Comparison of ENCODE assay signal across 9 cellular contexts in the genomic region with DNA sequence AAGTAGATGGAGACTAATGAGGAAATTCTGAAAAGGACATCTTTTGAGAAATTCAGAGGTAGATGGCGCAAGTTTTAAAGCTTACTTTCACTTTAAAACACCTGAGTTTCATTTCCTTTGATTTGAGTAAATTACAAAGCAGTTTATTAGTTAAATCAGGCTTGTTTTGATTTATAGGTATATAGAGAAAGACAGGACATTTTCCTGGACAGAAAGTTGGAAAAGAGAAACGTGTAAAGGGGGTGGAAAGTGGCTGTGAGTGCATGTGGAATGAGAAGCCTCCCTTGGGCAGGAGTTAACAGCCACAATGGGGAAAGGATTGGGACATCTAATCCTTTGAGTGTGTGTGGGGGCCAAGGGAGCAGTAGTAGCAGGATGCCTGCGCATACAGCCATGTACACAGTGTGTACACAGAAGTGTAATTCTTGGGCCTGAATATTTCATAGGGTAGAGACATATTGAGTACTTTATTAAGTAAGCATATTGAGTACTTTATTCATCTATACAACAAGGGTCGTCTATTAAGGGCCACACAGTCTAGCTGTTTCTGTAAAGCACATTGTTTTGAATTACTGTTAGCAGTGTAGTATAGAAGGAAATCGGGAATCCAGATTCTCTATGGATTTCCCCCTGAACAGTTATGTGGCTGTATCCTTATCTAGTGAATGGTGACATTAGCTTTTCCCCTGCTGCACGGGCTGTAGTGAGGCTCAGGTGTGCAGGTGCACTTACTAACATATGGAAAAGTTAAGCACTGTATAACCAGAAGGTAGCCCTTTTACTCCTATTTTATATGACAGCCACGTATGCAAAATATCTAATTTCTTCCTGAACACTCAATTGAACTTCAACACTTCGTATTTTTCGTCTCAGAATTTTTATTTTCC. TPM values are rescaled to one million over a fixed set of nuclear protein-coding genes. Genes with fewer than 3 reads are reported as not detected.
A peak's percentile ranks its signal among the peaks of the same experiment; 100 is the strongest.
DNase-seq lines count a peak whose midpoint lies in the region; ATAC-seq and TF ChIP-seq lines count a peak whose summit lies in the region.
"Had no signal": no experiment of that assay in that cellular context is flagged by ENCODE, and none has a peak within 500 bp of the region (broad histone marks: within the 10 kb centered on the region; RNA-seq: fewer than 3 reads in every experiment).

No MANE protein-coding gene starts in this region.

- peaks cover 49 to 71% (median 71%) of the 10 kb centered on the region in 3 donors for H3K4me1 Mint-ChIP-seq in CD8-positive, alpha-beta memory T cell
- H3K4me1 Mint-ChIP-seq in endothelial cell (ENCODE audit: unreplicated experiment) (peaks cover 31% of the 10 kb centered on the region), osteocyte (ENCODE audit: unreplicated experiment) (peaks cover 51% of the 10 kb centered on the region)

- BruUV-seq in OCI-LY7 (replicated peaks; lab: Mats Ljungman, UMichigan), result no TSS peak

- H4K20me1 ChIP-seq in OCI-LY7 (ENCODE audit: insufficient read depth, low read length), result peaks cover 36% of the 10 kb centered on the region

- H3K4me1 ChIP-seq in CD8-positive, alpha-beta memory T cell (ENCODE audit: insufficient read depth, low read length), result peaks cover 43% of the 10 kb centered on the region
- H3K4me1 ChIP-seq in OCI-LY7 (ENCODE audit: insufficient read depth, low read length, poor library complexity, severe bottlenecking), result peaks cover 34% of the 10 kb centered on the region

- peaks cover 66% of the 10 kb centered on the region for H3K79me2 ChIP-seq in OCI-LY7 (ENCODE audit: insufficient read depth, low read depth, low read length)

- TF ChIP-seq CTCF in OCI-LY7 (conservative IDR thresholded peaks at IDR 0.05; ENCODE audit: low read length), result peak; percentile 45; the same call in 1 of the 2 replicates
- no peak for TF ChIP-seq CTCF in endothelial cell (IDR thresholded peaks at IDR 0.05; ENCODE audit: unreplicated experiment)
- TF ChIP-seq CTCF in osteocyte (IDR thresholded peaks at IDR 0.05), result no peak

- CTCF ChIA-PET in CD8-positive, alpha-beta memory T cell (lab: Charles Lee), result interaction anchor here (1.1 to 1.7 kb wide), 2 partner anchors 8 to 13 kb away, joined by 3 to 4 read pairs; no protein-coding TSS in a partner anchor
- CTCF ChIA-PET in OCI-LY7 (lab: Charles Lee; ENCODE audit: unreplicated experiment), result no interaction called here

- POLR2A ChIA-PET in CD8-positive, alpha-beta memory T cell (lab: Charles Lee), result no interaction called here
- POLR2A ChIA-PET in OCI-LY7 (lab: Charles Lee), result interaction anchor here (0.6 to 2.1 kb wide), 4 partner anchors 10 to 107 kb away, joined by 3 to 12 read pairs (median 4); no protein-coding TSS in a partner anchor

- no peaks in the 10 kb centered on the region for H3K9me2 ChIP-seq in OCI-LY7 (ENCODE audit: insufficient read depth, low read length)

- H3K4me3 ChIP-seq in CD8-positive, alpha-beta memory T cell (ENCODE audit: low read length), result peak overlapping the region; percentile 9
- peak overlapping the region; percentile 9 for H3K4me3 ChIP-seq in OCI-LY7 (ENCODE audit: low read depth, low read length, poor library complexity, severe bottlenecking)
- H3K4me3 ChIP-seq: transverse colon had no signal

- peaks cover 5% of the 10 kb centered on the region for H3K36me3 ChIP-seq in CD8-positive, alpha-beta memory T cell (ENCODE audit: insufficient read depth, low read length)
- H3K36me3 ChIP-seq in OCI-LY7 (ENCODE audit: insufficient read depth, low read length), result peaks cover 42% of the 10 kb centered on the region

- H3K9me3 ChIP-seq in CD8-positive, alpha-beta memory T cell (ENCODE audit: low read length), result no peaks in the 10 kb centered on the region
- no peaks in the 10 kb centered on the region for H3K9me3 ChIP-seq in OCI-LY7 (ENCODE audit: low read length)
- H3K9me3 ChIP-seq: transverse colon had no signal

- H3K4me3 Mint-ChIP-seq in CD8-positive, alpha-beta memory T cell, result peak overlapping the region in 6 of 7 donors; percentile 4 to 65 (median 47)
- H3K4me3 Mint-ChIP-seq in endothelial cell (ENCODE audit: unreplicated experiment) (no peak overlapping the region), osteocyte (ENCODE audit: unreplicated experiment) (no peak overlapping the region)

- H3K4me2 ChIP-seq in OCI-LY7 (ENCODE audit: low read length), result peak overlapping the region; percentile 55

- peaks cover 0 to 39% (median 10%) of the 10 kb centered on the region in 3 donors for H3K36me3 Mint-ChIP-seq in CD8-positive, alpha-beta memory T cell
- peaks cover 9% of the 10 kb centered on the region for H3K36me3 Mint-ChIP-seq in endothelial cell (ENCODE audit: low read depth, unreplicated experiment)
- peaks cover 3% of the 10 kb centered on the region for H3K36me3 Mint-ChIP-seq in osteocyte (ENCODE audit: unreplicated experiment)

- no peak overlapping the region for H2AFZ ChIP-seq in OCI-LY7 (ENCODE audit: low read length)

- no peak for ATAC-seq in HG03469 (IDR thresholded peaks at IDR 0.05; ENCODE audit: unreplicated experiment)

- no peaks in the 10 kb centered on the region for H3K27me3 ChIP-seq in CD8-positive, alpha-beta memory T cell (ENCODE audit: insufficient read depth, low read length, poor library complexity, severe bottlenecking)
- H3K27me3 ChIP-seq: transverse colon had no signal

- no peaks in the 10 kb centered on the region for H3K9me3 Mint-ChIP-seq in CD8-positive, alpha-beta memory T cell
- H3K9me3 Mint-ChIP-seq in endothelial cell (ENCODE audit: unreplicated experiment) (no peaks in the 10 kb centered on the region), osteocyte (ENCODE audit: unreplicated experiment) (no peaks in the 10 kb centered on the region)

- H3K27ac Mint-ChIP-seq in CD8-positive, alpha-beta memory T cell, result peak overlapping the region in 7 of 8 donors; percentile 10 to 74 (median 56)
- H3K27ac Mint-ChIP-seq in endothelial cell (ENCODE audit: unreplicated experiment) (peak overlapping the region; percentile 25), osteocyte (ENCODE audit: unreplicated experiment) (peak overlapping the region; percentile 69)

- H3K27me3 Mint-ChIP-seq in CD8-positive, alpha-beta memory T cell, result no peaks in the 10 kb centered on the region
- no peaks in the 10 kb centered on the region for H3K27me3 Mint-ChIP-seq in endothelial cell (ENCODE audit: unreplicated experiment)
- no peaks in the 10 kb centered on the region for H3K27me3 Mint-ChIP-seq in osteocyte (ENCODE audit: unreplicated experiment)

- H3K27ac ChIP-seq in CD8-positive, alpha-beta memory T cell (ENCODE audit: low read depth, low read length), result no peak overlapping the region
- no peak overlapping the region for H3K27ac ChIP-seq in OCI-LY7 (ENCODE audit: low read depth, low read length, poor library complexity, severe bottlenecking)

- DNase-seq in CD8-positive, alpha-beta memory T cell, result no peak
- DNase-seq in OCI-LY7 (ENCODE audit: low spot score) (no peak), endothelial cell (ENCODE audit: low spot score) (no peak), osteocyte (ENCODE audit: extremely low spot score, unreplicated experiment) (no peak), NCI-H187 (lab: John Stamatoyannopoulos, UW) (no peak), NCI-H2107 treated with DMSO at 0.1 percent for 48 hours (lab: John Stamatoyannopoulos, UW; ENCODE audit: unreplicated experiment) (no peak)
- no peak for DNase-seq in activated effector memory CD4-positive, alpha-beta T cell treated with anti-CD3 and anti-CD28 coated beads, Interleukin-2, amount 50 U/mL, for 16 hours
- DNase-seq: transverse colon had no signal

- intact Hi-C loops in OCI-LY7 (cut with micrococcal nuclease; ENCODE audit: unreplicated experiment), result no loop called here

RNA-seq across cellular contexts. Expression of a gene that starts 19.1 kb away (rescaled TPM):
- total RNA-seq in CD8-positive, alpha-beta memory T cell, result 10 to 100 TPM; 91.9 to 92.7 TPM
- polyA plus RNA-seq in CD8-positive, alpha-beta memory T cell, result 45.7 TPM
- 70.8 and 72.7 TPM in 2 replicates for total RNA-seq in OCI-LY7 (2014; rRNA removed; shearing (Covaris generic))
- 83.6 and 89.0 TPM in 2 replicates for total RNA-seq in OCI-LY7 (2022)
- total RNA-seq in endothelial cell (ENCODE audit: unreplicated experiment), result 70.8 TPM
- 81.7 and 84.2 TPM in 2 replicates for total RNA-seq in osteocyte

Comparison
In these comparisons a context has a peak if more than half of its experiments do, and no peak if none do; other contexts are left out.
1. H3K4me3 Mint-ChIP-seq: peak in CD8-positive, alpha-beta memory T cell (6 of 7); none in endothelial cell (single experiment) and osteocyte (single experiment).
2. Peak in every context shown above with its lines, with median percentiles within 50 percentile points of each other: H3K27ac Mint-ChIP-seq.